ENCODE assay signal across 8 cellular contexts in genomic region chr5:144467795-144468194, GRCh38.
A peak's percentile ranks its signal among the peaks of the same experiment; 100 is the strongest.
DNase-seq lines count a peak whose midpoint lies in the region; ATAC-seq and TF ChIP-seq lines count a peak whose summit lies in the region.

No MANE protein-coding gene starts in this region.

- no peaks in the 10 kb centered on the region for H4K20me1 ChIP-seq in OCI-LY1 (ENCODE audit: insufficient read depth, low read length)

- no peak overlapping the region for H2AFZ ChIP-seq in OCI-LY1 (ENCODE audit: low read length)

- H3K4me1 ChIP-seq in OCI-LY1 (ENCODE audit: insufficient read depth, low read length, severe bottlenecking) (no peaks in the 10 kb centered on the region), skeletal muscle satellite cell (ENCODE audit: control insufficient read depth, insufficient read depth, low read length) (peaks cover 22% of the 10 kb centered on the region)

- TF ChIP-seq CTCF in OCI-LY1 (IDR thresholded peaks at IDR 0.05; ENCODE audit: low read length), result peak; percentile 38; the same call in 1 of the 2 replicates

- no peaks in the 10 kb centered on the region for H3F3A ChIP-seq in OCI-LY1 (ENCODE audit: insufficient read depth, low read length)

- no peaks in the 10 kb centered on the region for H3K9me2 ChIP-seq in OCI-LY1 (ENCODE audit: low read depth, low read length)

- H3K36me3 Mint-ChIP-seq in activated CD8-positive, alpha-beta T cell treated with anti-CD3 and anti-CD28 coated beads, Interleukin-2, amount 10 ng/mL, durations not matched to agents 7 days and 5 days (ENCODE audit: low read depth), result no peaks in the 10 kb centered on the region

- peak; percentile 58 for ATAC-seq in Right ventricle myocardium superior (ENCODE audit: poor library complexity)
- ATAC-seq in activated CD8-positive, alpha-beta T cell treated with anti-CD3 and anti-CD28 coated beads, Interleukin-2, amount 10 ng/mL, durations not matched to agents 7 days and 5 days, result no peak

- no peak overlapping the region for H3K27ac ChIP-seq in OCI-LY1 (ENCODE audit: low read depth, low read length, poor library complexity, severe bottlenecking)

- H3K27me3 ChIP-seq in OCI-LY1 (ENCODE audit: insufficient read depth, low read length) (no peaks in the 10 kb centered on the region), skeletal muscle satellite cell (ENCODE audit: control insufficient read depth, insufficient read depth, low read length) (no peaks in the 10 kb centered on the region)

- H3K9me3 Mint-ChIP-seq in activated CD8-positive, alpha-beta T cell treated with anti-CD3 and anti-CD28 coated beads, Interleukin-2, amount 10 ng/mL, durations not matched to agents 7 days and 5 days (ENCODE audit: insufficient read depth), result no peaks in the 10 kb centered on the region

- DNase-seq in Right ventricle myocardium superior, result no peak
- DNase-seq in cardiac septum (ENCODE audit: low spot score), result no peak
- peak; percentile 70 for DNase-seq in fibroblast of peridontal ligament (ENCODE audit: extremely low read depth)
- no peak for DNase-seq in activated CD8-positive, alpha-beta T cell treated with anti-CD3 and anti-CD28 coated beads, Interleukin-2, amount 10 ng/mL, durations not matched to agents 7 days and 5 days
- no peak for DNase-seq in effector CD8-positive, alpha-beta T cell (lab: John Stamatoyannopoulos, UW)
- DNase-seq in NCI-H226, result no peak

- no peaks in the 10 kb centered on the region for H3K79me2 ChIP-seq in OCI-LY1 (ENCODE audit: insufficient read depth, low read length)

- no peaks in the 10 kb centered on the region for H3K4me1 Mint-ChIP-seq in activated CD8-positive, alpha-beta T cell treated with anti-CD3 and anti-CD28 coated beads, Interleukin-2, amount 10 ng/mL, durations not matched to agents 7 days and 5 days (ENCODE audit: low read depth)

- intact Hi-C loops in Right ventricle myocardium superior (cut with DNase I) (no loop called here), cardiac septum (cut with DNase I) (no loop called here)

- H3K9me3 ChIP-seq in OCI-LY1 (ENCODE audit: low read length), result no peaks in the 10 kb centered on the region
- no peaks in the 10 kb centered on the region for H3K9me3 ChIP-seq in skeletal muscle satellite cell (replicated peaks; ENCODE audit: low read length)

- no peak overlapping the region for H3K4me3 Mint-ChIP-seq in activated CD8-positive, alpha-beta T cell treated with anti-CD3 and anti-CD28 coated beads, Interleukin-2, amount 10 ng/mL, durations not matched to agents 7 days and 5 days

- CTCF ChIA-PET in activated CD8-positive, alpha-beta T cell treated with anti-CD3 and anti-CD28 coated beads, Interleukin-2, amount 10 ng/mL, durations not matched to agents 7 days and 5 days (lab: Charles Lee), result no interaction called here

- H3K4me2 ChIP-seq in OCI-LY1 (ENCODE audit: low read length), result no peak overlapping the region
- H3K4me2 ChIP-seq in skeletal muscle satellite cell (ENCODE audit: low read length), result peak overlapping the region; percentile 42

- H3K27ac Mint-ChIP-seq in activated CD8-positive, alpha-beta T cell treated with anti-CD3 and anti-CD28 coated beads, Interleukin-2, amount 10 ng/mL, durations not matched to agents 7 days and 5 days, result no peak overlapping the region

- no peaks in the 10 kb centered on the region for H3K36me3 ChIP-seq in OCI-LY1 (ENCODE audit: insufficient read depth, low read length)
- H3K36me3 ChIP-seq in skeletal muscle satellite cell (ENCODE audit: insufficient read depth, low read length), result no peaks in the 10 kb centered on the region

- H3K9ac ChIP-seq in OCI-LY1 (ENCODE audit: low read length) (no peak overlapping the region), skeletal muscle satellite cell (ENCODE audit: low read depth, low read length) (no peak overlapping the region)

- POLR2A ChIA-PET in activated CD8-positive, alpha-beta T cell treated with anti-CD3 and anti-CD28 coated beads, Interleukin-2, amount 10 ng/mL, durations not matched to agents 7 days and 5 days (lab: Charles Lee), result no interaction called here

- H3K4me3 ChIP-seq in OCI-LY1 (ENCODE audit: low read depth, low read length, poor library complexity, severe bottlenecking) (no peak overlapping the region), skeletal muscle satellite cell (ENCODE audit: low read length) (no peak overlapping the region)

- H3K27me3 Mint-ChIP-seq in activated CD8-positive, alpha-beta T cell treated with anti-CD3 and anti-CD28 coated beads, Interleukin-2, amount 10 ng/mL, durations not matched to agents 7 days and 5 days (ENCODE audit: low read depth), result no peaks in the 10 kb centered on the region
